ENCODE assay signal across 16 cellular contexts in the genomic region with DNA sequence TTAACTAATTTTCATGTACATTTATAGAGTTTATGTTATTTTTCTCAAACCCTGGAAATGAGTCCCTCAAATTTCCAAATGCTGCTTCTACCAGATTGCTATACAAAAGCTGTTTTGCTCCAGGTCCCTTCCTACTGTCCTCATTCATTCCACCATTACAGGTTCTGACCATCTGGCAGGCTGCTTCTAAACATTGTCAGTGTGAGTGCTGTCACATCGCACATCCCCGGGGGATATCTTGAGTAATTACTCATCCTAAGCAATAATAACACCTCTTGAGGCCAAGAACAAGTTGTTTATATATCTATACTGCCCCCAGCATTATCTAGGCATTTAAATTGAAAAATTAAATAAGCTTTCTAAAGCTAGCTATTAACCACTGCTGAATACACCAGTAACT.
DNase-seq lines count a peak whose midpoint lies in the region; ATAC-seq lines count a peak whose summit lies in the region.
"Had no signal": no experiment of that assay in that cellular context is flagged by ENCODE, and none has a peak within 500 bp of the region (broad histone marks: within the 10 kb centered on the region; RNA-seq: fewer than 3 reads in every experiment).

No MANE protein-coding gene starts in this region.

- H3K27ac Mint-ChIP-seq in activated naive CD4-positive, alpha-beta T cell treated with anti-CD3 and anti-CD28 coated beads for 36 hours = no peak overlapping the region
- H3K27ac Mint-ChIP-seq: CD4-positive, alpha-beta T cell; T-helper 1 cell treated with Interleukin-12 subunit alpha and Interleukin-12 subunit beta and Interleukin-4 antibody, amounts not matched to agents 30 μg/mL and 1 μg/mL, for 36 hours had no signal

- H3K27me3 Mint-ChIP-seq in activated naive CD4-positive, alpha-beta T cell treated with anti-CD3 and anti-CD28 coated beads for 36 hours (ENCODE audit: low read depth) = no peaks in the 10 kb centered on the region
- H3K27me3 Mint-ChIP-seq: CD4-positive, alpha-beta T cell had no signal

- intact Hi-C loops in activated naive CD4-positive, alpha-beta T cell treated with anti-CD3 and anti-CD28 coated beads for 36 hours (cut with micrococcal nuclease) = no loop called here

- no peaks in the 10 kb centered on the region for H3K36me3 Mint-ChIP-seq in activated naive CD4-positive, alpha-beta T cell treated with anti-CD3 and anti-CD28 coated beads for 36 hours (ENCODE audit: low read depth)

- no peak overlapping the region for H3K4me3 Mint-ChIP-seq in activated naive CD4-positive, alpha-beta T cell treated with anti-CD3 and anti-CD28 coated beads for 36 hours
- H3K4me3 Mint-ChIP-seq: CD4-positive, alpha-beta T cell; T-helper 1 cell treated with Interleukin-12 subunit alpha and Interleukin-12 subunit beta and Interleukin-4 antibody, amounts not matched to agents 30 μg/mL and 1 μg/mL, for 36 hours had no signal

- no peaks in the 10 kb centered on the region for H3K4me1 Mint-ChIP-seq in activated naive CD4-positive, alpha-beta T cell treated with anti-CD3 and anti-CD28 coated beads for 36 hours (ENCODE audit: low read depth)

- CTCF ChIA-PET in activated naive CD4-positive, alpha-beta T cell treated with anti-CD3 and anti-CD28 coated beads for 36 hours (lab: Charles Lee) = no interaction called here

- no peaks in the 10 kb centered on the region for H3K9me3 Mint-ChIP-seq in activated naive CD4-positive, alpha-beta T cell treated with anti-CD3 and anti-CD28 coated beads for 36 hours

- no peak for ATAC-seq in HG02588 (IDR thresholded peaks at IDR 0.05; ENCODE audit: unreplicated experiment)

- DNase-seq in NCI-H82 (lab: John Stamatoyannopoulos, UW) (peak; percentile 70), NCI-H82 treated with DMSO at 0.1 percent for 48 hours (lab: John Stamatoyannopoulos, UW; ENCODE audit: unreplicated experiment) (no peak), NCI-H146 (lab: John Stamatoyannopoulos, UW) (peak; percentile 32), SK-N-DZ (ENCODE audit: low spot score) (peak; percentile 10), COR-L47 (lab: John Stamatoyannopoulos, UW) (no peak)
- no peak for DNase-seq in activated naive CD4-positive, alpha-beta T cell treated with anti-CD3 and anti-CD28 coated beads for 36 hours
- DNase-seq: CD4-positive, alpha-beta T cell; GDM1; H7; NCI-H1436; NCI-H2029 treated with DMSO at 0.1 percent for 48 hours; NCI-H2227 treated with DMSO at 0.1 percent for 48 hours; NCI-H510A treated with DMSO at 0.1 percent for 48 hours; SIG-M5 had no signal

Comparison
In these comparisons a context has a peak if more than half of its experiments do, and no peak if none do; other contexts are left out.
1. DNase-seq: peak in NCI-H82 (single experiment), NCI-H146 (single experiment) and SK-N-DZ (single experiment); none in NCI-H82 treated with DMSO at 0.1 percent for 48 hours (single experiment), activated naive CD4-positive, alpha-beta T cell treated with anti-CD3 and anti-CD28 coated beads for 36 hours (single experiment) and COR-L47 (single experiment).